Comparison of ENCODE assay signal across 10 cellular contexts in genomic region chr20:51695574-51696303, GRCh38.
DNase-seq lines count a peak whose midpoint lies in the region; ATAC-seq and TF ChIP-seq lines count a peak whose summit lies in the region.
"Had no signal": no experiment of that assay in that cellular context is flagged by ENCODE, and none has a peak within 500 bp of the region (broad histone marks: within the 10 kb centered on the region; RNA-seq: fewer than 3 reads in every experiment).

No MANE protein-coding gene starts in this region.

- H3K4me1 Mint-ChIP-seq in activated T-helper 17 cell treated with anti-CD3 and anti-CD28 coated beads, Interleukin-2, amount 50 U/mL, for 72 hours: no peaks in the 10 kb centered on the region

- no peaks in the 10 kb centered on the region for H3K79me2 ChIP-seq in ACC112 (ENCODE audit: control insufficient read depth, insufficient read depth, low read length, unreplicated experiment)

- peak overlapping the region; percentile 18 for H3K4me3 Mint-ChIP-seq in activated T-helper 17 cell treated with anti-CD3 and anti-CD28 coated beads, Interleukin-2, amount 50 U/mL, for 72 hours

- H3K27me3 ChIP-seq in ACC112 (ENCODE audit: insufficient read depth, low read length) (no peaks in the 10 kb centered on the region), kidney epithelial cell (ENCODE audit: control insufficient read depth, insufficient read depth, low read length) (no peaks in the 10 kb centered on the region)

- H3K4me1 ChIP-seq in ACC112 (ENCODE audit: control insufficient read depth, insufficient read depth, low read length, unreplicated experiment): peaks cover 21% of the 10 kb centered on the region

- no peak overlapping the region for H3K27ac Mint-ChIP-seq in activated T-helper 17 cell treated with anti-CD3 and anti-CD28 coated beads, Interleukin-2, amount 50 U/mL, for 72 hours

- peak; percentile 66 for DNase-seq in HCEC 1CT
- peak; percentile 50 for DNase-seq in kidney epithelial cell (ENCODE audit: low read depth)
- DNase-seq in DMS53 (lab: John Stamatoyannopoulos, UW): no peak
- DNase-seq in T-helper 9 cell: no peak
- DNase-seq in anterior cingulate cortex (lab: John Stamatoyannopoulos, UW): no peak
- DNase-seq: cortex of kidney had no signal

- no peak for TF ChIP-seq CTCF in kidney epithelial cell (IDR thresholded peaks at IDR 0.05; ENCODE audit: insufficient read depth, low read length, poor library complexity, severe bottlenecking)

- peak overlapping the region; percentile 77 for H3K27ac ChIP-seq in ACC112 (ENCODE audit: low read depth, low read length)

- H3K36me3 ChIP-seq in ACC112 (ENCODE audit: insufficient read depth, low read length) (no peaks in the 10 kb centered on the region), kidney epithelial cell (ENCODE audit: control insufficient read depth, insufficient read depth, low read length) (no peaks in the 10 kb centered on the region)

- H3K36me3 Mint-ChIP-seq in activated T-helper 17 cell treated with anti-CD3 and anti-CD28 coated beads, Interleukin-2, amount 50 U/mL, for 72 hours (ENCODE audit: low read depth): no peaks in the 10 kb centered on the region

- H3K9me3 Mint-ChIP-seq in activated T-helper 17 cell treated with anti-CD3 and anti-CD28 coated beads, Interleukin-2, amount 50 U/mL, for 72 hours: no peaks in the 10 kb centered on the region

- ATAC-seq in activated T-helper 17 cell treated with anti-CD3 and anti-CD28 coated beads, Interleukin-2, amount 50 U/mL, for 72 hours (replicated peaks): peak; percentile 91
- ATAC-seq in HG02763 (IDR thresholded peaks at IDR 0.05; ENCODE audit: unreplicated experiment): no peak
- ATAC-seq: GM12878 had no signal

- H3K4me3 ChIP-seq in ACC112 (ENCODE audit: low read depth, low read length) (peak overlapping the region; percentile 71), kidney epithelial cell (ENCODE audit: low read depth, low read length) (no peak overlapping the region)
- H3K4me3 ChIP-seq: GM12878 had no signal

- H2AFZ ChIP-seq in ACC112 (ENCODE audit: low read length, unreplicated experiment): peak overlapping the region; percentile 77

- peaks cover 45% of the 10 kb centered on the region for H3K27me3 Mint-ChIP-seq in activated T-helper 17 cell treated with anti-CD3 and anti-CD28 coated beads, Interleukin-2, amount 50 U/mL, for 72 hours

Comparison
In these comparisons a context has a peak if more than half of its experiments do, and no peak if none do; other contexts are left out.
1. DNase-seq: peak in HCEC 1CT (single experiment) and kidney epithelial cell (single experiment); none in DMS53 (single experiment), T-helper 9 cell (single experiment) and anterior cingulate cortex (0 of 58).